In genomic region chr20:32357869-32358631, GRCh38 we compare ENCODE assay signal across 8 cellular contexts. TPM values are rescaled to one million over a fixed set of nuclear protein-coding genes. Genes with fewer than 3 reads are reported as not detected.
A peak's percentile ranks its signal among the peaks of the same experiment; 100 is the strongest.
DNase-seq lines count a peak whose midpoint lies in the region; ATAC-seq, FAIRE-seq and TF ChIP-seq lines count a peak whose summit lies in the region.

TSS of gene ASXL1 (plus strand) at chr20:32358331. CDS start at chr20:32358776, 445 bp downstream.

- intact Hi-C loops in OCI-LY7 (cut with micrococcal nuclease; ENCODE audit: unreplicated experiment) = loop anchor here (2.0 kb wide), 1 partner anchor 73 kb away; no protein-coding TSS in a partner anchor
- intact Hi-C loops in endothelial cell of umbilical vein (cut with micrococcal nuclease) = loop anchor here (1.0 kb wide), 3 partner anchors 32 to 151 kb away; partner anchors contain the start of genes PLAGL2 and POFUT1

- FAIRE-seq in D721Med (lab: Jason Lieb, UNC) (no peak), endothelial cell of umbilical vein (lab: Jason Lieb, UNC) (peak; percentile 86)

- H3K27me3 ChIP-seq in endothelial cell of umbilical vein (ENCODE audit: control insufficient read depth in 2 of 2, insufficient read depth in 2 of 2, low read length in 2 of 2) = no peaks in the 10 kb centered on the region

- peaks cover 31% of the 10 kb centered on the region for H3K36me3 ChIP-seq in OCI-LY7 (ENCODE audit: insufficient read depth, low read length)
- no peaks in the 10 kb centered on the region for H3K36me3 ChIP-seq in endothelial cell of umbilical vein (ENCODE audit: control insufficient read depth in 2 of 2, extremely low read depth in 1 of 2, insufficient read depth in 2 of 2, low read length in 2 of 2)

- BruUV-seq in OCI-LY7 (replicated peaks; lab: Mats Ljungman, UMichigan) = no TSS peak
- BruUV-seq in endothelial cell of umbilical vein (replicated peaks; lab: Mats Ljungman, UMichigan) = no TSS peak

- peak; percentile 61 for TF ChIP-seq POLR2A in endothelial cell of umbilical vein (IDR thresholded peaks at IDR 0.05; ENCODE audit: low read depth, low read length)

- peak; percentile 67 for ATAC-seq in GM21515 (IDR thresholded peaks at IDR 0.05; ENCODE audit: unreplicated experiment)

- CTCF ChIA-PET in OCI-LY7 (lab: Charles Lee; ENCODE audit: unreplicated experiment) (interaction anchor here (0.6 kb wide), 2 partner anchors 66 to 1085 kb away, joined by 3 to 4 read pairs; no protein-coding TSS in a partner anchor), endothelial cell of umbilical vein (lab: Charles Lee) (interaction anchor here (1.3 kb wide), 1 partner anchor 123 kb away, joined by 3 read pairs; no protein-coding TSS in a partner anchor)

- H3K4me1 ChIP-seq in OCI-LY7 (ENCODE audit: insufficient read depth, low read length, poor library complexity, severe bottlenecking) (peaks cover 63% of the 10 kb centered on the region), endothelial cell of umbilical vein (ENCODE audit: control insufficient read depth, extremely low read depth, insufficient read depth, low read length) (peaks cover 30% of the 10 kb centered on the region)

- peak within 1 kb of the TSS; percentile 43; the same call in 1 of the 2 replicates for H2AFZ ChIP-seq in OCI-LY7 (ENCODE audit: low read length)
- H2AFZ ChIP-seq in endothelial cell of umbilical vein (ENCODE audit: low read depth, low read length) = peak within 1 kb of the TSS; percentile 77

- TF ChIP-seq CTCF in D721Med (IDR thresholded peaks at IDR 0.05; ENCODE audit: insufficient read depth, missing control alignments) (no peak), OCI-LY7 (conservative IDR thresholded peaks at IDR 0.05; ENCODE audit: low read length) (no peak), endothelial cell of umbilical vein (IDR thresholded peaks at IDR 0.05; ENCODE audit: extremely low read depth in 1 of 2, insufficient read depth in 1 of 2, low read depth in 1 of 2, low read length in 2 of 2) (no peak)

- H3K4me2 ChIP-seq in OCI-LY7 (ENCODE audit: low read length) = peak within 1 kb of the TSS; percentile 82
- H3K4me2 ChIP-seq in endothelial cell of umbilical vein (ENCODE audit: insufficient read depth, low read length) = peak within 1 kb of the TSS; percentile 92

- H3K79me2 ChIP-seq in OCI-LY7 (ENCODE audit: insufficient read depth, low read depth, low read length) (peaks cover 53% of the 10 kb centered on the region), endothelial cell of umbilical vein (ENCODE audit: control insufficient read depth, insufficient read depth, low read length) (peaks cover 45% of the 10 kb centered on the region)

- H4K20me1 ChIP-seq in OCI-LY7 (ENCODE audit: insufficient read depth, low read length) = peaks cover 19% of the 10 kb centered on the region
- peaks cover 5% of the 10 kb centered on the region for H4K20me1 ChIP-seq in endothelial cell of umbilical vein (replicated peaks; ENCODE audit: control insufficient read depth, extremely low read depth, insufficient read depth, low read length)

- peak within 1 kb of the TSS; percentile 97 for H3K9ac ChIP-seq in endothelial cell of umbilical vein (replicated peaks; ENCODE audit: extremely low read depth, insufficient read depth, low read length)

- H3K9me2 ChIP-seq in OCI-LY7 (ENCODE audit: insufficient read depth, low read length) = no peaks in the 10 kb centered on the region

- H3K27ac ChIP-seq in OCI-LY7 (ENCODE audit: low read depth, low read length, poor library complexity, severe bottlenecking) (peak within 1 kb of the TSS; percentile 75), endothelial cell of umbilical vein (ENCODE audit: insufficient read depth, low read depth, low read length) (peak within 1 kb of the TSS; percentile 94)

- H3K9me1 ChIP-seq in endothelial cell of umbilical vein (replicated peaks; ENCODE audit: control insufficient read depth, extremely low read depth, insufficient read depth, low read length) = no peaks in the 10 kb centered on the region

- H3K4me3 ChIP-seq in OCI-LY7 (ENCODE audit: low read depth, low read length, poor library complexity, severe bottlenecking) (peak within 1 kb of the TSS; percentile 87), endothelial cell of umbilical vein (replicated peaks in 1 of 3; ENCODE audit: insufficient read depth in 1 of 3, low read depth in 1 of 3, low read length in 3 of 3) (peak within 1 kb of the TSS; percentile 78 to 92 (median 92))

- dilution Hi-C loops in endothelial cell of umbilical vein (cut with MboI; ENCODE audit: extremely low pct_ligation_motif_present, low sequenced_read_pairs) = no loop called here

- DNase-seq in D721Med (ENCODE audit: insufficient read length, low spot score) (peak; percentile 85), HuH-7.5 (ENCODE audit: low spot score) (peak; percentile 99), OCI-LY7 (ENCODE audit: low spot score) (peak; percentile 98), activated T-cell treated with anti-CD3 and anti-CD28 coated beads for 1 hour (ENCODE audit: low read depth) (peak; percentile 88), endothelial cell of umbilical vein (ENCODE audit: low read depth, low spot score) (peak; percentile 97), middle frontal gyrus (ENCODE audit: extremely low spot score, low spot score) (peak; percentile 91)
- DNase-seq in stimulated activated CD8-positive, alpha-beta memory T cell treated with anti-CD3 and anti-CD28 coated beads, Interleukin-2, amount 100 ng/mL, for 48 hours (ENCODE audit: low read depth in 2 of 2) = peak; percentile 92 to 93

- POLR2A ChIA-PET in OCI-LY7 (lab: Charles Lee) = interaction anchor here (1.0 to 1.8 kb wide), 4 partner anchors 13 to 153 kb away, joined by 3 to 6 read pairs (median 4); no protein-coding TSS in a partner anchor
- POLR2A ChIA-PET in endothelial cell of umbilical vein (lab: Charles Lee) = interaction anchor here (0.5 to 0.7 kb wide), 2 partner anchors 13 to 152 kb away, joined by 3 to 4 read pairs; no protein-coding TSS in a partner anchor

- H3K9me3 ChIP-seq in OCI-LY7 (ENCODE audit: low read length) = no peaks in the 10 kb centered on the region
- no peaks in the 10 kb centered on the region for H3K9me3 ChIP-seq in endothelial cell of umbilical vein (replicated peaks; ENCODE audit: control insufficient read depth, insufficient read depth, low read length)

TF ChIP-seq in endothelial cell of umbilical vein, 7 proteins besides CTCF, POLR2A, EP300 and RAD21:
- TF ChIP-seq POLR2AphosphoS5 (IDR thresholded peaks at IDR 0.05; ENCODE audit: insufficient read depth, low read depth, low read length) (peak; percentile 62), MYC (IDR thresholded peaks at IDR 0.05; ENCODE audit: low read depth, low read length) (peak; percentile 22), MAX (IDR thresholded peaks at IDR 0.05; ENCODE audit: insufficient read depth, insufficient read length) (no peak), FOS (IDR thresholded peaks at IDR 0.05; ENCODE audit: borderline replicate concordance, insufficient read depth, low read length) (peak; percentile 12)
TF ChIP-seq in endothelial cell of umbilical vein: peak in this region for 3.

RNA-seq across cellular contexts. Expression of gene ASXL1, which starts in this region (rescaled TPM):
- total RNA-seq in OCI-LY7 (2014; rRNA removed; shearing (Covaris generic)) = 81.5 and 84.7 TPM in 2 replicates
- 111 and 122 TPM in 2 replicates for total RNA-seq in OCI-LY7 (2022)
- total RNA-seq in endothelial cell of umbilical vein = 98.9 and 101 TPM in 2 replicates
- polyA plus RNA-seq in endothelial cell of umbilical vein = 37.3 and 45.4 TPM in 2 replicates
- 30.1 and 34.6 TPM in 2 replicates for polyA plus RNA-seq in endothelial cell of umbilical vein (2011; cell fraction: cytosol; rRNA removed)
- polyA plus RNA-seq in endothelial cell of umbilical vein (2011; cell fraction: nucleus; rRNA removed) = 264 and 294 TPM in 2 replicates
- 46.9 and 53.2 TPM in 2 replicates for polyA plus RNA-seq in endothelial cell of umbilical vein (2012)
- 106 and 119 TPM in 2 replicates for polyA minus RNA-seq in endothelial cell of umbilical vein
- polyA minus RNA-seq in endothelial cell of umbilical vein (2011; cell fraction: cytosol; rRNA and poly(A)+ RNA removed) = 35.6 TPM
- polyA minus RNA-seq in endothelial cell of umbilical vein (2011; cell fraction: nucleus; rRNA and poly(A)+ RNA removed) = 155 and 193 TPM in 2 replicates

Comparison
In these comparisons a context has a peak if more than half of its experiments do, and no peak if none do; other contexts are left out.
1. Peak in every context shown above with its lines: DNase-seq, ATAC-seq, H3K4me3 ChIP-seq and H3K27ac ChIP-seq.